9 cellular contexts compared by ENCODE assay signal in the genomic region with DNA sequence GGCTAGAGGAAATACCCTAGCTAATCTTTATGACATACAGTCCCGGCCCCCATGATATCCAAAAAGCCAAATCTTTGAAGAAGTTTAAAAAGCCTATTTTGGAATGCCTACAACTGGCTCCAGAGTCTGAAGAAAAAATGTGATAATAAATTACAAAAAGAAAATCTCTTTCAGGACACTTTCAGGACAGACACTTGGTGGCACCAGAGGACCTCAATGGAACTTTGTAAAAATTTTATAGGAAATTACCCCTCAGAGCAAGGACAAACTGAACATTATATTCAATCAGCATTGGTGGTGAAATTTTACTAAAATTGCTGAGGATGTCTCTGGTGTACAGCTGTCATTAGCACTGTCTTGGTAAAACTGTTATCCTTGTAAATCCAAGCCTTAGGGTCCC.
DNase-seq lines count a peak whose midpoint lies in the region; ATAC-seq and TF ChIP-seq lines count a peak whose summit lies in the region.
"Had no signal": no experiment of that assay in that cellular context is flagged by ENCODE, and none has a peak within 500 bp of the region (broad histone marks: within the 10 kb centered on the region; RNA-seq: fewer than 3 reads in every experiment).

No MANE protein-coding gene starts in this region.

- H4K20me1 ChIP-seq in fibroblast of lung (ENCODE audit: control insufficient read depth, extremely low read depth, insufficient read depth, low read length), result no peaks in the 10 kb centered on the region

- H3K27ac ChIP-seq in heart right ventricle (no peak overlapping the region), fibroblast of lung (ENCODE audit: insufficient read depth, low read length) (no peak overlapping the region), tibial artery (no peak overlapping the region)

- no peak overlapping the region for H2AFZ ChIP-seq in fibroblast of lung (ENCODE audit: low read length)

- peaks cover 0 to 36% (median 7%) of the 10 kb centered on the region in 7 donors for H3K27me3 ChIP-seq in heart right ventricle
- H3K27me3 ChIP-seq in fibroblast of lung (ENCODE audit: control insufficient read depth, insufficient read depth, low read length), result no peaks in the 10 kb centered on the region
- H3K27me3 ChIP-seq in tibial artery, result no peaks in the 10 kb centered on the region

- peak in 6 of 9 donors; percentile 16 to 39 (median 25) for TF ChIP-seq CTCF in heart right ventricle (IDR thresholded peaks at IDR 0.05)
- peak; percentile 28 to 32 for TF ChIP-seq CTCF in fibroblast of lung (conservative IDR thresholded peaks at IDR 0.05 in 1 of 2, IDR thresholded peaks at IDR 0.05 in 1 of 2; ENCODE audit: low read depth in 1 of 2, low read length in 2 of 2)
- no peak for TF ChIP-seq CTCF in tibial artery (IDR thresholded peaks at IDR 0.05)

- no peaks in the 10 kb centered on the region for H3K9me3 ChIP-seq in heart right ventricle
- no peaks in the 10 kb centered on the region for H3K9me3 ChIP-seq in fibroblast of lung (ENCODE audit: control insufficient read depth, insufficient read depth, low read depth, low read length)
- H3K9me3 ChIP-seq in tibial artery, result no peaks in the 10 kb centered on the region

- H3K4me2 ChIP-seq in fibroblast of lung (ENCODE audit: extremely low read depth, insufficient read depth, low read length), result no peak overlapping the region

- DNase-seq in heart right ventricle (no peak), cardiac septum (ENCODE audit: low spot score) (no peak), NCI-H69 (lab: John Stamatoyannopoulos, UW) (peak; percentile 22), fibroblast of lung (ENCODE audit: low read depth in 2 of 2) (peak; percentile 3 to 20), HUDEP-2 (lab: John Stamatoyannopoulos, UW; ENCODE audit: unreplicated experiment in 76 of 76) (no peak), tibial artery (no peak)
- DNase-seq: activated CD8-positive, alpha-beta memory T cell treated with anti-CD3 and anti-CD28 coated beads, Interleukin-2, amount 50 U/mL, for 48 hours had no signal

- intact Hi-C loops in heart right ventricle (cut with DNase I), result loop anchor here in 3 of 10 donors (2.0 to 10.0 kb wide), 3 partner anchors 79 to 354 kb away; partner anchors contain the start of gene CCDC73 (in 1 of the 3)
- intact Hi-C loops in cardiac septum (cut with DNase I), result loop anchor here (5.0 kb wide), 1 partner anchor 79 kb away; the partner anchor contains the start of gene CCDC73
- intact Hi-C loops in tibial artery (cut with DNase I; ENCODE audit: low total_unique reads), result no loop called here

- H3K4me3 ChIP-seq in heart right ventricle, result no peak overlapping the region
- no peak overlapping the region for H3K4me3 ChIP-seq in fibroblast of lung (replicated peaks in 1 of 4; ENCODE audit: control extremely low read depth in 1 of 4, insufficient read depth in 1 of 4, low read depth in 3 of 4, low read length in 4 of 4)
- H3K4me3 ChIP-seq in tibial artery, result no peak overlapping the region

- 21 to 22% methylated on average over 1 of the region's 1 CpG for WGBS in heart right ventricle, 2 donors

- H3K79me2 ChIP-seq in fibroblast of lung (ENCODE audit: control insufficient read depth, insufficient read depth, low read length), result no peaks in the 10 kb centered on the region

- no peaks in the 10 kb centered on the region for H3K4me1 ChIP-seq in heart right ventricle
- no peaks in the 10 kb centered on the region for H3K4me1 ChIP-seq in fibroblast of lung (ENCODE audit: control insufficient read depth, extremely low read depth, insufficient read depth, low read length)
- no peaks in the 10 kb centered on the region for H3K4me1 ChIP-seq in tibial artery

- H3K36me3 ChIP-seq in heart right ventricle (no peaks in the 10 kb centered on the region), fibroblast of lung (ENCODE audit: control insufficient read depth, insufficient read depth, low read length) (no peaks in the 10 kb centered on the region), tibial artery (no peaks in the 10 kb centered on the region)

- ATAC-seq in heart right ventricle (no peak), esophagus mucosa (no peak), GM19467 (IDR thresholded peaks at IDR 0.05; ENCODE audit: unreplicated experiment) (no peak)

- H3K9ac ChIP-seq in fibroblast of lung (ENCODE audit: insufficient read depth, low read length), result no peak overlapping the region

Comparison
In these comparisons a context has a peak if more than half of its experiments do, and no peak if none do; other contexts are left out.
1. DNase-seq: peak in NCI-H69 (single experiment) and fibroblast of lung (2 of 2); none in heart right ventricle (0 of 2), cardiac septum (single experiment), HUDEP-2 (0 of 76) and tibial artery (0 of 2).
2. CTCF ChIP-seq: peak in heart right ventricle (6 of 9) and fibroblast of lung (2 of 2); none in tibial artery (0 of 2).